Comparison of ENCODE assay signal across 23 cellular contexts in genomic region chr5:33235304-33235703, GRCh38.
DNase-seq lines count a peak whose midpoint lies in the region; ATAC-seq, FAIRE-seq and TF ChIP-seq lines count a peak whose summit lies in the region.
"Had no signal": no experiment of that assay in that cellular context is flagged by ENCODE, and none has a peak within 500 bp of the region (broad histone marks: within the 10 kb centered on the region; RNA-seq: fewer than 3 reads in every experiment).

No MANE protein-coding gene starts in this region.

- H2AFZ ChIP-seq in OCI-LY3 (ENCODE audit: low read depth, low read length) (no peak overlapping the region; the same call in 1 of the 2 replicates), keratinocyte (ENCODE audit: control insufficient read depth, low read length) (no peak overlapping the region)
- H2AFZ ChIP-seq: GM23338 had no signal

- no peaks in the 10 kb centered on the region for H3K9me3 Mint-ChIP-seq in activated CD4-positive, alpha-beta memory T cell treated with anti-CD3 and anti-CD28 coated beads, Interleukin-2, amount 10 ng/mL, durations not matched to agents 7 days and 5 days
- H3K9me3 Mint-ChIP-seq in activated CD4-positive, alpha-beta memory T cell treated with anti-CD3 and anti-CD28 coated beads for 36 hours = no peaks in the 10 kb centered on the region
- H3K9me3 Mint-ChIP-seq: CD4-positive, alpha-beta T cell; GM23338; IgD-negative memory B cell had no signal

- no peak overlapping the region for H3K27ac ChIP-seq in OCI-LY3 (ENCODE audit: low read length)
- H3K27ac ChIP-seq in keratinocyte (ENCODE audit: control insufficient read depth, insufficient read depth, low read length) = no peak overlapping the region
- H3K27ac ChIP-seq: HL-60, Peyer's patch had no signal

- H3K4me2 ChIP-seq in OCI-LY3 (ENCODE audit: low read length) (0 out of 2 replicates have a peak overlapping the region, but pooled peaks have one; percentile 30), keratinocyte (ENCODE audit: control insufficient read depth, extremely low read depth, insufficient read depth, low read depth, low read length) (no peak overlapping the region)
- H3K4me2 ChIP-seq: GM23338 had no signal

- no peaks in the 10 kb centered on the region for H3K27me3 ChIP-seq in OCI-LY3 (ENCODE audit: low read depth, low read length)
- H3K27me3 ChIP-seq in keratinocyte (ENCODE audit: control insufficient read depth, extremely low read depth, insufficient read depth, low read length) = no peaks in the 10 kb centered on the region
- H3K27me3 ChIP-seq: BE2C, Peyer's patch had no signal

- no peak for DNase-seq in activated CD4-positive, alpha-beta memory T cell treated with anti-CD3 and anti-CD28 coated beads, Interleukin-2, amount 10 ng/mL, durations not matched to agents 7 days and 5 days
- DNase-seq in activated CD4-positive, alpha-beta memory T cell treated with anti-CD3 and anti-CD28 coated beads for 36 hours = no peak
- DNase-seq in keratinocyte (ENCODE audit: low read depth, low spot score) (no peak), NCI-H524 treated with DMSO at 0.1 percent for 48 hours (lab: John Stamatoyannopoulos, UW) (no peak), NCI-H1092 (lab: John Stamatoyannopoulos, UW) (no peak), NCI-H1105 treated with DMSO at 0.1 percent for 48 hours (lab: John Stamatoyannopoulos, UW) (no peak)
- DNase-seq: BE2C; CD4-positive, alpha-beta T cell; DMS153; GDM1; HCEC 1CT; Kasumi-1; NCI-H1417 treated with DMSO at 0.1 percent for 48 hours; NCI-H1930; NCI-H345; NCI-H526; Peyer's patch had no signal

- H3K27me3 Mint-ChIP-seq in activated CD4-positive, alpha-beta memory T cell treated with anti-CD3 and anti-CD28 coated beads, Interleukin-2, amount 10 ng/mL, durations not matched to agents 7 days and 5 days = no peaks in the 10 kb centered on the region
- no peaks in the 10 kb centered on the region for H3K27me3 Mint-ChIP-seq in activated CD4-positive, alpha-beta memory T cell treated with anti-CD3 and anti-CD28 coated beads for 36 hours
- H3K27me3 Mint-ChIP-seq: CD4-positive, alpha-beta T cell; IgD-negative memory B cell had no signal

- no peak for TF ChIP-seq CTCF in OCI-LY3 (IDR thresholded peaks at IDR 0.05; ENCODE audit: low read depth, low read length)
- no peak for TF ChIP-seq CTCF in keratinocyte (optimal IDR thresholded peaks at IDR 0.05 in 1 of 3, IDR thresholded peaks at IDR 0.05 in 1 of 3, conservative IDR thresholded peaks at IDR 0.05 in 1 of 3; ENCODE audit: extremely low read depth in 1 of 3, insufficient read depth in 2 of 3, low read length in 3 of 3)

- intact Hi-C loops in activated CD4-positive, alpha-beta memory T cell treated with anti-CD3 and anti-CD28 coated beads for 36 hours (cut with micrococcal nuclease) = no loop called here

- H3K9me1 ChIP-seq in keratinocyte (ENCODE audit: control insufficient read depth, extremely low read depth, insufficient read depth, low read length) = no peaks in the 10 kb centered on the region

- no peaks in the 10 kb centered on the region for H3K36me3 ChIP-seq in OCI-LY3 (replicated peaks; ENCODE audit: low read depth, low read length)
- no peaks in the 10 kb centered on the region for H3K36me3 ChIP-seq in keratinocyte (ENCODE audit: control insufficient read depth in 2 of 2, extremely low read depth in 1 of 2, insufficient read depth in 2 of 2, low read length in 2 of 2)
- H3K36me3 ChIP-seq: BE2C, Peyer's patch had no signal

- H3K4me1 ChIP-seq in OCI-LY3 (ENCODE audit: low read length) (peaks cover 45% of the 10 kb centered on the region), keratinocyte (ENCODE audit: control insufficient read depth, extremely low read depth, insufficient read depth, low read length) (no peaks in the 10 kb centered on the region)
- H3K4me1 ChIP-seq: BE2C, Peyer's patch had no signal

- H3K4me3 Mint-ChIP-seq in activated CD4-positive, alpha-beta memory T cell treated with anti-CD3 and anti-CD28 coated beads, Interleukin-2, amount 10 ng/mL, durations not matched to agents 7 days and 5 days = no peak overlapping the region
- H3K4me3 Mint-ChIP-seq in activated CD4-positive, alpha-beta memory T cell treated with anti-CD3 and anti-CD28 coated beads for 36 hours = no peak overlapping the region
- H3K4me3 Mint-ChIP-seq: CD4-positive, alpha-beta T cell; GM23338; IgD-negative memory B cell had no signal

- H3K4me1 Mint-ChIP-seq in activated CD4-positive, alpha-beta memory T cell treated with anti-CD3 and anti-CD28 coated beads, Interleukin-2, amount 10 ng/mL, durations not matched to agents 7 days and 5 days = peaks cover 24% of the 10 kb centered on the region
- peaks cover 6% of the 10 kb centered on the region for H3K4me1 Mint-ChIP-seq in activated CD4-positive, alpha-beta memory T cell treated with anti-CD3 and anti-CD28 coated beads for 36 hours (ENCODE audit: low read depth)
- H3K4me1 Mint-ChIP-seq: GM23338 had no signal

- CTCF ChIA-PET in activated CD4-positive, alpha-beta memory T cell treated with anti-CD3 and anti-CD28 coated beads, Interleukin-2, amount 10 ng/mL, durations not matched to agents 7 days and 5 days (lab: Charles Lee) = no interaction called here
- CTCF ChIA-PET in activated CD4-positive, alpha-beta memory T cell treated with anti-CD3 and anti-CD28 coated beads for 36 hours (lab: Charles Lee) = no interaction called here

- no peak overlapping the region for H3K4me3 ChIP-seq in OCI-LY3 (ENCODE audit: low read length)
- no peak overlapping the region for H3K4me3 ChIP-seq in keratinocyte (ENCODE audit: control insufficient read depth in 2 of 3, extremely low read depth in 1 of 3, insufficient read depth in 2 of 3, low read depth in 1 of 3, low read length in 3 of 3)
- H3K4me3 ChIP-seq: GM23338, Peyer's patch had no signal

- dilution Hi-C loops in keratinocyte (cut with MboI; ENCODE audit: extremely low pct_ligation_motif_present, low sequenced_read_pairs) = no loop called here

- POLR2A ChIA-PET in activated CD4-positive, alpha-beta memory T cell treated with anti-CD3 and anti-CD28 coated beads, Interleukin-2, amount 10 ng/mL, durations not matched to agents 7 days and 5 days (lab: Charles Lee) = no interaction called here
- POLR2A ChIA-PET in activated CD4-positive, alpha-beta memory T cell treated with anti-CD3 and anti-CD28 coated beads for 36 hours (lab: Charles Lee) = no interaction called here

- no peaks in the 10 kb centered on the region for H3K79me2 ChIP-seq in OCI-LY3 (ENCODE audit: low read length)
- H3K79me2 ChIP-seq in keratinocyte (ENCODE audit: control insufficient read depth, insufficient read depth, low read length) = no peaks in the 10 kb centered on the region

- FAIRE-seq in keratinocyte (lab: Jason Lieb, UNC) = peak; percentile 67
- FAIRE-seq: GM19239 had no signal

- H4K20me1 ChIP-seq in OCI-LY3 (ENCODE audit: insufficient read depth, low read length) (no peaks in the 10 kb centered on the region), keratinocyte (ENCODE audit: control insufficient read depth, extremely low read depth, insufficient read depth, low read length) (no peaks in the 10 kb centered on the region)

- H3K27ac Mint-ChIP-seq in activated CD4-positive, alpha-beta memory T cell treated with anti-CD3 and anti-CD28 coated beads, Interleukin-2, amount 10 ng/mL, durations not matched to agents 7 days and 5 days = peak overlapping the region; percentile 55
- H3K27ac Mint-ChIP-seq in activated CD4-positive, alpha-beta memory T cell treated with anti-CD3 and anti-CD28 coated beads for 36 hours = no peak overlapping the region
- H3K27ac Mint-ChIP-seq: CD4-positive, alpha-beta T cell; GM23338; IgD-negative memory B cell had no signal

- H3K9ac ChIP-seq in OCI-LY3 (ENCODE audit: low read length) (no peak overlapping the region), keratinocyte (ENCODE audit: control insufficient read depth, extremely low read depth, insufficient read depth, low read length) (no peak overlapping the region)

- no peaks in the 10 kb centered on the region for H3K36me3 Mint-ChIP-seq in activated CD4-positive, alpha-beta memory T cell treated with anti-CD3 and anti-CD28 coated beads, Interleukin-2, amount 10 ng/mL, durations not matched to agents 7 days and 5 days (ENCODE audit: low read depth)
- H3K36me3 Mint-ChIP-seq in activated CD4-positive, alpha-beta memory T cell treated with anti-CD3 and anti-CD28 coated beads for 36 hours = no peaks in the 10 kb centered on the region
- H3K36me3 Mint-ChIP-seq: IgD-negative memory B cell had no signal

- peak; percentile 7 for ATAC-seq in HG03432 (IDR thresholded peaks at IDR 0.05; ENCODE audit: unreplicated experiment)
- ATAC-seq: GM23338 had no signal

- H3K9me3 ChIP-seq in OCI-LY3 (ENCODE audit: insufficient read depth, low read length) (no peaks in the 10 kb centered on the region), keratinocyte (ENCODE audit: control insufficient read depth, low read depth, low read length) (no peaks in the 10 kb centered on the region)
- H3K9me3 ChIP-seq: BE2C, Peyer's patch had no signal
